ENCODE assay signal across 13 cellular contexts in the genomic region with DNA sequence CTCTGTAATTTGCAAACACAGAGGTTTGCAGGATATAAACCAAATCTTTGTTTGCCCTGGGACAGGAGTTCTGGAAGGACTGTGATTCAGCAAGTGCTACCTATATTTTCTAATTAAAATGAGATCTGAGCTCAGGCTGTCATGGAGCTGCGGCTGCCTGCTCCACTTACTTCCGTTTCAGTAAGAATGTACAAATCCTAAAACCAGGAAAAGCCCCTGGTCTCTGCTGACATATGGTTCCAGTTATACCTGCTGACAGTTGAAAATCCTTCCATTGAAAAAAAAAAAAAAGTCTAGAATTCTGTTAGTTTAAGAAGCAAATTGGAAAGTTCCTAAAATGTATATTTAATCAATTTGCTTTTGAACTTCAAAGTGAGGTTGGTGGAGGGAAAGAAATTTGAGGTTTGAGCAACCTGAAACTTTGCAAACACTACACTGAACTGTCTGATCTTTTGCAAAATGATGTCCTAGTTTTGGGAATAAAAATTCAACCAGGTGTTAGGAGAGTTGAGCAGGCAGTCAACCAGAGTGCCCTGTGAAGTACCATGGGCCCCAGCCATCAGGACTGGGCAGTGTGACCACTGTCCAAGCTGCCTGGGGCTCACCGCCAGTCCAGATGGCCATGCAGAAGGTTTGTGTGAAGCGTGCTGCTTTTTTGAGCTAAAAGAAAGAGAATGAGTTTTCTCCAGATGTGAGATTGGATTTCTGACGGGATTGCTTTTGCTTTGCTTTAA. TPM values are rescaled to one million over a fixed set of nuclear protein-coding genes. Genes with fewer than 3 reads are reported as not detected.
DNase-seq lines count a peak whose midpoint lies in the region; TF ChIP-seq lines count a peak whose summit lies in the region.
"Had no signal": no experiment of that assay in that cellular context is flagged by ENCODE, and none has a peak within 500 bp of the region (broad histone marks: within the 10 kb centered on the region; RNA-seq: fewer than 3 reads in every experiment).

No MANE protein-coding gene starts in this region.

- peak; percentile 24 for DNase-seq in NCI-H2171 treated with DMSO at 0.1 percent for 48 hours (lab: John Stamatoyannopoulos, UW)
- DNase-seq in NCI-H2171 (lab: John Stamatoyannopoulos, UW) = no peak
- DNase-seq in dorsolateral prefrontal cortex = peak in 2 of 10 donors; percentile 43 to 53
- DNase-seq in mesothelial cell of epicardium (ENCODE audit: low spot score in 2 of 2, unreplicated experiment in 2 of 2) = no peak
- no peak for DNase-seq in tibial artery
- DNase-seq in GOT3 (lab: John Stamatoyannopoulos, UW) = no peak
- DNase-seq in SW 1271 (lab: John Stamatoyannopoulos, UW) = no peak
- no peak for DNase-seq in GM10248 (ENCODE audit: extremely low spot score)
- DNase-seq: DND-41, NCI-H510A had no signal

- H3K4me1 Mint-ChIP-seq in mesothelial cell of epicardium = peaks cover 74% of the 10 kb centered on the region
- H3K4me1 Mint-ChIP-seq: memory B cell; stimulated activated effector memory CD8-positive, alpha-beta T cell treated with anti-CD3 and anti-CD28 coated beads, Interleukin-12 subunit alpha, Interleukin-12 subunit beta, amount 100 ng/mL, for 72 hours had no signal

- peak overlapping the region in 2 of 59 donors; percentile 5 to 12 for H3K4me3 ChIP-seq in dorsolateral prefrontal cortex
- no peak overlapping the region for H3K4me3 ChIP-seq in tibial artery

- peak overlapping the region; percentile 99 for H3K27ac Mint-ChIP-seq in mesothelial cell of epicardium
- H3K27ac Mint-ChIP-seq: memory B cell; stimulated activated effector memory CD8-positive, alpha-beta T cell treated with anti-CD3 and anti-CD28 coated beads, Interleukin-12 subunit alpha, Interleukin-12 subunit beta, amount 100 ng/mL, for 72 hours had no signal

- H3K27me3 ChIP-seq in dorsolateral prefrontal cortex (no peaks in the 10 kb centered on the region), tibial artery (no peaks in the 10 kb centered on the region)

- POLR2A ChIA-PET in GM10248 (lab: Yijun Ruan, JAX) = no interaction called here

- H3K36me3 ChIP-seq in tibial artery = peaks cover 0 to 13% (median 8%) of the 10 kb centered on the region in 3 donors

- peaks cover 16% of the 10 kb centered on the region for H3K36me3 Mint-ChIP-seq in mesothelial cell of epicardium
- H3K36me3 Mint-ChIP-seq: memory B cell; stimulated activated effector memory CD8-positive, alpha-beta T cell treated with anti-CD3 and anti-CD28 coated beads, Interleukin-12 subunit alpha, Interleukin-12 subunit beta, amount 100 ng/mL, for 72 hours had no signal

- no peaks in the 10 kb centered on the region for H3K27me3 Mint-ChIP-seq in mesothelial cell of epicardium (ENCODE audit: low read depth)

- H3K27ac ChIP-seq in dorsolateral prefrontal cortex = peak overlapping the region in 58 of 59 donors; percentile 41 to 93 (median 83)
- H3K27ac ChIP-seq in tibial artery = peak overlapping the region; percentile 52 to 56
- H3K27ac ChIP-seq: 22Rv1 had no signal

- H3K9me3 Mint-ChIP-seq in mesothelial cell of epicardium = no peaks in the 10 kb centered on the region
- H3K9me3 Mint-ChIP-seq: memory B cell; stimulated activated effector memory CD8-positive, alpha-beta T cell treated with anti-CD3 and anti-CD28 coated beads, Interleukin-12 subunit alpha, Interleukin-12 subunit beta, amount 100 ng/mL, for 72 hours had no signal

- H3K4me1 ChIP-seq in tibial artery = peaks cover 0 to 65% (median 56%) of the 10 kb centered on the region in 4 donors

- intact Hi-C loops in dorsolateral prefrontal cortex (cut with DNase I) (loop anchor here (5.0 kb wide), 2 partner anchors 34 to 101 kb away; no protein-coding TSS in a partner anchor), tibial artery (cut with DNase I; ENCODE audit: low total_unique reads) (loop anchor here (5.0 to 10.0 kb wide), 5 partner anchors 64 to 386 kb away; no protein-coding TSS in a partner anchor)

- CTCF ChIA-PET in GM10248 (lab: Yijun Ruan, JAX) = interaction anchor here (0.7 to 1.1 kb wide), 2 partner anchors 8 to 48 kb away, joined by 3 read pairs; no protein-coding TSS in a partner anchor

- no peak overlapping the region for H3K4me3 Mint-ChIP-seq in mesothelial cell of epicardium
- H3K4me3 Mint-ChIP-seq: memory B cell; stimulated activated effector memory CD8-positive, alpha-beta T cell treated with anti-CD3 and anti-CD28 coated beads, Interleukin-12 subunit alpha, Interleukin-12 subunit beta, amount 100 ng/mL, for 72 hours had no signal

- TF ChIP-seq CTCF in dorsolateral prefrontal cortex (IDR thresholded peaks at IDR 0.05 in 54 of 56, conservative IDR thresholded peaks at IDR 0.05 in 2 of 56; ENCODE audit: low read depth in 1 of 56, partially characterized antibody in 56 of 56) (peak in 1 of 56 donors; percentile 6), mesothelial cell of epicardium (IDR thresholded peaks at IDR 0.05; ENCODE audit: unreplicated experiment) (no peak), tibial artery (IDR thresholded peaks at IDR 0.05) (no peak), GM10248 (IDR thresholded peaks at IDR 0.05; ENCODE audit: control extremely low read depth, extremely low read depth, low read depth, missing control alignments) (no peak)

- H3K9me3 ChIP-seq in tibial artery = no peaks in the 10 kb centered on the region

RNA-seq across cellular contexts. Expression of a gene that starts 50.6 kb away (rescaled TPM):
- 10 to 100 TPM in 104 of 120 experiments, 1 to 10 TPM in 16; 6.0 to 49.5 (median 17.2) TPM for total RNA-seq in dorsolateral prefrontal cortex
- 33.7 to 35.5 TPM (median 35.4 TPM) in 3 replicates for total RNA-seq in mesothelial cell of epicardium
